8 cellular contexts compared by ENCODE assay signal in the genomic region with DNA sequence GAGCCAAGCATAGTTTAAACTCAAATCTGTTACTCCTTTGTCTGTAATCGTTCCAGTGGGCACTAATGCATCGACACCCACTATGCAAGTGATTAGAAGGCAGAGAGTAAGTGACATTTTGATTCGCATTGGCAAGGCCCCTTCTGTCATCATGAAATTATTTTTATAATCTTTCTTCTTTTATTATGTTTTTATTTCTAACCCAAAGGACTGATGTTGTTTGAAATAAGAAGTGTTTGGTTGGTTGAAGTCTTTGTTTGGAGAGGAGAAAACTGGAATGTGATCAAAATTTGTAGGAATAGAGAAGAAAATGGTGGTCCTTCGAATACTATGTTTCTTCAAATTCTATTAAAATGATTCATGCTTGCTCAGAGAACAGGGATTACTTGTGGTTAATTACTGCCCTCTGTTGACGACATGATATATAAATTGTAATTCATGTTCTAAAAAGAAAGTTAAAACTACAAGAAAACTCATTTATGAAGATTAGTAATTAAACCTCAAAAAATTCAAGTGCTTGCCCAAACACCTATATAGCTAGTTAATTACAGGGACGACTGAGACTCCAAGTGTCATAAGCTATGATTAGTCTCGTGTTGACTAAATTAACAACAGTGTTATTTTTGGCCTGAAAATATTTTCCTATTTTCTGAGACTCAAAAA. TPM values are rescaled to one million over a fixed set of nuclear protein-coding genes. Genes with fewer than 3 reads are reported as not detected.
DNase-seq lines count a peak whose midpoint lies in the region; ATAC-seq and TF ChIP-seq lines count a peak whose summit lies in the region.
"Had no signal": no experiment of that assay in that cellular context is flagged by ENCODE, and none has a peak within 500 bp of the region (broad histone marks: within the 10 kb centered on the region; RNA-seq: fewer than 3 reads in every experiment).

No MANE protein-coding gene starts in this region.

- H3K9me3 Mint-ChIP-seq in immature natural killer cell: peaks cover 0 to 9% (median 2%) of the 10 kb centered on the region in 6 donors

- peak; percentile 56 for ATAC-seq in GM18867 (IDR thresholded peaks at IDR 0.05; ENCODE audit: unreplicated experiment)

- H3K9me3 ChIP-seq in SK-N-SH: no peaks in the 10 kb centered on the region; the same call in 1 of the 2 replicates
- H3K9me3 ChIP-seq in skeletal muscle satellite cell (replicated peaks; ENCODE audit: low read length): no peaks in the 10 kb centered on the region

- peak; percentile 64 for TF ChIP-seq CTCF in SK-N-SH (IDR thresholded peaks at IDR 0.05)

- peak overlapping the region; percentile 75 for H2AFZ ChIP-seq in SK-N-SH (ENCODE audit: low read depth)

- no peak overlapping the region for H3K27ac Mint-ChIP-seq in immature natural killer cell

- H3K27ac ChIP-seq in SK-N-SH (ENCODE audit: low read depth in 2 of 2, low read length in 1 of 2): peak overlapping the region in 1 of 2 experiments; percentile 35; a peak in 2 of 4 replicates

- no peaks in the 10 kb centered on the region for H3K36me3 Mint-ChIP-seq in immature natural killer cell

- H3K9ac ChIP-seq in SK-N-SH: peak overlapping the region; percentile 40; the same call in 1 of the 2 replicates
- peak overlapping the region; percentile 73 for H3K9ac ChIP-seq in skeletal muscle satellite cell (ENCODE audit: low read depth, low read length)

- no peaks in the 10 kb centered on the region for H3K27me3 Mint-ChIP-seq in immature natural killer cell (ENCODE audit: low read depth in 3 of 3)

- peak; percentile 86 for TF ChIP-seq RAD21 in SK-N-SH (IDR thresholded peaks at IDR 0.05; ENCODE audit: low read length)

- DNase-seq in Kasumi-1 (lab: John Stamatoyannopoulos, UW) (peak; percentile 89 to 94), SK-N-SH (peak; percentile 30), globus pallidus (ENCODE audit: low spot score) (peak; percentile 53), immature natural killer cell (no peak)
- DNase-seq in activated effector memory CD4-positive, alpha-beta T cell treated with Interleukin-2 at 50 U/mL for 16 hours: no peak

- H3K4me3 Mint-ChIP-seq in immature natural killer cell: no peak overlapping the region

- peak overlapping the region in 1 of 2 experiments; percentile 45; a peak in 2 of 4 replicates for H3K4me3 ChIP-seq in SK-N-SH (ENCODE audit: low read depth in 2 of 2, low read length in 1 of 2)
- peak overlapping the region; percentile 39 for H3K4me3 ChIP-seq in skeletal muscle satellite cell (ENCODE audit: low read length)

- CTCF ChIA-PET in SK-N-SH (lab: Yijun Ruan, JAX): interaction anchor here (0.6 to 15.4 kb wide), 50 partner anchors 10 to 1832 kb away, joined by 3 to 335 read pairs (median 4); partner anchors contain the start of gene GULP1

- TF ChIP-seq EP300 in SK-N-SH (IDR thresholded peaks at IDR 0.05; ENCODE audit: borderline replicate concordance in 1 of 2, low read depth in 1 of 2, low read length in 1 of 2): no peak

- H3K9me2 ChIP-seq in SK-N-SH: peaks cover 2% of the 10 kb centered on the region; the same call in 1 of the 2 replicates

- no peaks in the 10 kb centered on the region for H4K20me1 ChIP-seq in SK-N-SH (ENCODE audit: insufficient read depth)

- H3K4me2 ChIP-seq in SK-N-SH (peak overlapping the region; percentile 17), skeletal muscle satellite cell (ENCODE audit: low read length) (peak overlapping the region; percentile 68)

- peaks cover 2 to 7% of the 10 kb centered on the region in 2 donors for H3K4me1 Mint-ChIP-seq in immature natural killer cell

- POLR2A ChIA-PET in SK-N-SH (lab: Yijun Ruan, JAX): no interaction called here

- 40% methylated on average over 7 of the region's 7 CpGs for WGBS in SK-N-SH (ENCODE audit: low lambda C conversion rate)

- H3K4me1 ChIP-seq in SK-N-SH (ENCODE audit: control insufficient read depth in 1 of 2, insufficient read depth in 2 of 2, low read depth in 1 of 2, low read length in 1 of 2) (peaks cover 0 to under 1% of the 10 kb centered on the region in 2 experiments; a peak in 3 of 4 replicates), skeletal muscle satellite cell (ENCODE audit: control insufficient read depth, insufficient read depth, low read length) (peaks cover 12% of the 10 kb centered on the region)

- H3K27me3 ChIP-seq in SK-N-SH (ENCODE audit: insufficient read depth) (no peaks in the 10 kb centered on the region), skeletal muscle satellite cell (ENCODE audit: control insufficient read depth, insufficient read depth, low read length) (no peaks in the 10 kb centered on the region)

- H3K36me3 ChIP-seq in SK-N-SH (replicated peaks in 1 of 2; ENCODE audit: control insufficient read depth in 1 of 2, insufficient read depth in 2 of 2, low read length in 1 of 2) (no peaks in the 10 kb centered on the region), skeletal muscle satellite cell (ENCODE audit: insufficient read depth, low read length) (no peaks in the 10 kb centered on the region)

- H3F3A ChIP-seq in SK-N-SH (replicated peaks; ENCODE audit: insufficient read depth): peaks cover 18% of the 10 kb centered on the region

- no peaks in the 10 kb centered on the region for H3K79me2 ChIP-seq in SK-N-SH (ENCODE audit: insufficient read depth)

TF ChIP-seq in SK-N-SH, 30 proteins besides CTCF, POLR2A, EP300 and RAD21 (continues in another document):
- TF ChIP-seq EZH2phosphoT487 (IDR thresholded peaks at IDR 0.05; ENCODE audit: borderline replicate concordance, low read depth): no peak
- TF ChIP-seq SMC3 (IDR thresholded peaks at IDR 0.05; ENCODE audit: low read depth, low read length): peak; percentile 76
- TF ChIP-seq MXI1 (IDR thresholded peaks at IDR 0.05; ENCODE audit: low read depth, low read length): no peak
- TF ChIP-seq TEAD4 (IDR thresholded peaks at IDR 0.05; ENCODE audit: borderline replicate concordance, insufficient read depth): 0 out of 2 replicates have a peak, but pooled peaks have one; percentile 16
- no peak for TF ChIP-seq RCOR1 (IDR thresholded peaks at IDR 0.05; ENCODE audit: low read length)
- TF ChIP-seq YY1 (IDR thresholded peaks at IDR 0.05; ENCODE audit: low read depth): peak; percentile 80
- no peak for TF ChIP-seq PBX3 (IDR thresholded peaks at IDR 0.05)
- no peak for TF ChIP-seq TCF12 (IDR thresholded peaks at IDR 0.05)
- no peak for TF ChIP-seq RXRA (IDR thresholded peaks at IDR 0.05; ENCODE audit: borderline replicate concordance, low read depth)
- TF ChIP-seq SIN3A (IDR thresholded peaks at IDR 0.05; ENCODE audit: borderline replicate concordance, low read depth, low read length): no peak
- TF ChIP-seq GATA2 (CRISPR knock-in tag; IDR thresholded peaks at IDR 0.05): no peak
- no peak for TF ChIP-seq USF2 (IDR thresholded peaks at IDR 0.05; ENCODE audit: borderline replicate concordance, low read depth, low read length)
- TF ChIP-seq, protein P1, sequence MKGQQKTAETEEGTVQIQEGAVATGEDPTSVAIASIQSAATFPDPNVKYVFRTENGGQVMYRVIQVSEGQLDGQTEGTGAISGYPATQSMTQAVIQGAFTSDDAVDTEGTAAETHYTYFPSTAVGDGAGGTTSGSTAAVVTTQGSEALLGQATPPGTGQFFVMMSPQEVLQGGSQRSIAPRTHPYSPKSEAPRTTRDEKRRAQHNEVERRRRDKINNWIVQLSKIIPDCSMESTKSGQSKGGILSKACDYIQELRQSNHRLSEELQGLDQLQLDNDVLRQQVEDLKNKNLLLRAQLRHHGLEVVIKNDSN (IDR thresholded peaks at IDR 0.05; ENCODE audit: borderline replicate concordance, low read depth): no peak
- TF ChIP-seq MEF2A (IDR thresholded peaks at IDR 0.05; ENCODE audit: borderline replicate concordance, low read depth): no peak
- TF ChIP-seq NFIC (IDR thresholded peaks at IDR 0.05; ENCODE audit: borderline replicate concordance): no peak
- no peak for TF ChIP-seq CHD2 (IDR thresholded peaks at IDR 0.05; ENCODE audit: low read length, partially characterized antibody)
- no peak for TF ChIP-seq FOXM1 (IDR thresholded peaks at IDR 0.05; ENCODE audit: low read depth)

RNA-seq across cellular contexts. Expression of gene TFPI, which starts 26.4 kb away (rescaled TPM):
- polyA plus RNA-seq in SK-N-SH (2012; rRNA removed): 2.1 and 2.3 TPM in 2 replicates
- polyA plus RNA-seq in SK-N-SH (2012; cell fraction: cytosol; rRNA removed): 3.5 and 4.0 TPM in 2 replicates
- polyA plus RNA-seq in SK-N-SH (2012; cell fraction: nucleus; rRNA removed): 0.62 and 1.8 TPM in 2 replicates
- total RNA-seq in skeletal muscle satellite cell (2012; rRNA removed): 304 and 327 TPM in 2 replicates
- polyA plus RNA-seq in immature natural killer cell: under 1 TPM in 1 of 3 donors, not detected in 2; 0.59 TPM
- total RNA-seq: activated CD8-positive, alpha-beta memory T cell treated with anti-CD3 and anti-CD28 coated beads for 36 hours had no signal

Comparison
In these comparisons a context has a peak if more than half of its experiments do, and no peak if none do; other contexts are left out.
1. DNase-seq: peak in Kasumi-1 (2 of 2), SK-N-SH (single experiment) and globus pallidus (single experiment); none in immature natural killer cell (0 of 3) and activated effector memory CD4-positive, alpha-beta T cell treated with Interleukin-2 at 50 U/mL for 16 hours (single experiment).